ENCODE assay signal across 24 cellular contexts in the genomic region with DNA sequence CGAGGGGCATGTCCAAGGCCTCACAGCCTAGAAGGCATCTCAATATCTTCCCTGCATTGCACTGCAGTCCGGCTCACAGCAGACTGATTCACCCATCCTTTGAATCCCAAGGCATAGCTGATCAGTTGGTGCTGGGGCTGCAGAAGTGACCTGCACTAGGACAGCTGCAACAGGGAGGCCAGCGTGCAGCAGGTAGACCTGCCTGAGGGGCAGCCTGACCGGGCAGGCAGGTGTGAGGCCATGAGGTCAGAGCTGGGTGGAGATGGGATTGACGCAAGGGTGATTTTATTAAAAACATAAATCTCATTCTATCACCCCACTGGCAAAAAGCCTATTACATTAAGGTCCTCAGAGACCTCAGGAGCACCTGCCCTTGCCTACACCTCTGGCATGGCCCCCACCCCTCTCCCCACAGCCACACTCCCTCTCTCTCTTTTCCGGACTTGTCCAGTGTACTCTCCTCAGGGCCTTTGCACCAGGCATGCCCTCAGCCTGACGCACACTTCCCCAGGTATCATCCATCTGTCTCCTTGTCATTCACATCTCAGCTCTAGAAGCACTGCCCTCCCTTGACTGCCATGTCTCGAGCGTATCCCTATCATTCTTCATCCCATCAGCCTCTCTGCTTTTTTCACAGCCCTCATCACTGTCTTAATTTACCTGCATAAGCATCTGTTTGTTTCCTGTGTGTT.
"Had no signal": no experiment of that assay in that cellular context is flagged by ENCODE, and none has a peak within 500 bp of the region (broad histone marks: within the 10 kb centered on the region; RNA-seq: fewer than 3 reads in every experiment).

No MANE protein-coding gene starts in this region.

- H3K27ac ChIP-seq: epithelial cell of prostate, esophagus squamous epithelium, VCaP had no signal

- H3K27ac Mint-ChIP-seq: mesothelial cell of epicardium, type B pancreatic cell had no signal

- H3K9me3 ChIP-seq: esophagus squamous epithelium, uterus had no signal

- H3K9me3 Mint-ChIP-seq: central memory CD8-positive, alpha-beta T cell; naive B cell; type B pancreatic cell had no signal

- DNase-seq: activated CD4-positive, alpha-beta T cell treated with anti-CD3 and anti-CD28 coated beads for 4 hours; activated CD4-positive, alpha-beta T cell treated with anti-CD3 and anti-CD28 coated beads, Interleukin-2, amount 50 U/mL, for 4 hours; activated gamma-delta T cell treated with Interleukin-2 at 50 U/mL for 16 hours; activated naive CD4-positive, alpha-beta T cell treated with anti-CD3 and anti-CD28 coated beads, Interleukin-2, amount 50 U/mL, for 16 hours; activated T-cell treated with anti-CD3 and anti-CD28 coated beads for 4 hours; dermis blood vessel endothelial cell; effector CD4-positive, alpha-beta T cell; esophagus squamous epithelium; glutamatergic neuron; left cardiac atrium; naive B cell; posterior cingulate gyrus; right cardiac atrium; stimulated activated CD4-positive, alpha-beta T cell treated with anti-CD3 and anti-CD28 coated beads, Interleukin-15, amount 100 ng/mL, for 24 hours; stimulated activated CD4-positive, alpha-beta T cell treated with anti-CD3 and anti-CD28 coated beads, Interleukin-2, amount 100 ng/mL, for 24 hours; stimulated activated naive CD4-positive, alpha-beta T cell; T-helper 1 cell; T-helper 9 cell; uterus had no signal

- ATAC-seq: left cardiac atrium, right cardiac atrium had no signal

- H3K27me3 Mint-ChIP-seq: central memory CD8-positive, alpha-beta T cell; naive B cell; type B pancreatic cell had no signal

- H3K27me3 ChIP-seq: esophagus squamous epithelium, uterus had no signal

- H3K4me3 Mint-ChIP-seq: central memory CD8-positive, alpha-beta T cell; mesothelial cell of epicardium; type B pancreatic cell had no signal

- H3K36me3 ChIP-seq: esophagus squamous epithelium, uterus had no signal

- H3K4me1 ChIP-seq: uterus had no signal

- H3K4me3 ChIP-seq: esophagus squamous epithelium, uterus had no signal

- H3K36me3 Mint-ChIP-seq: mesothelial cell of epicardium, naive B cell had no signal
